8 cellular contexts compared by ENCODE assay signal in genomic region chr16:3611145-3611977, GRCh38. TPM values are rescaled to one million over a fixed set of nuclear protein-coding genes. Genes with fewer than 3 reads are reported as not detected.
DNase-seq lines count a peak whose midpoint lies in the region; ATAC-seq and FAIRE-seq lines count a peak whose summit lies in the region.

SLX4 (minus strand) TSS chr16:3611606; CDS start chr16:3608964, 2,642 bp downstream.

- H3K4ac ChIP-seq in mesenchymal stem cell (ENCODE audit: low read depth in 1 of 2, low read length in 2 of 2), result peak within 1 kb of the TSS; percentile 86 to 92

- peaks cover 28% of the 10 kb centered on the region for H3K79me1 ChIP-seq in mesenchymal stem cell (replicated peaks; ENCODE audit: low read length, poor library complexity, severe bottlenecking)

- peak within 1 kb of the TSS; percentile 58 for H2BK5ac ChIP-seq in mesenchymal stem cell (ENCODE audit: low read depth, low read length, poor library complexity, severe bottlenecking)

- peak within 1 kb of the TSS; percentile 26 for H2AK5ac ChIP-seq in mesenchymal stem cell (ENCODE audit: low read length, severe bottlenecking)

- ATAC-seq in GM21381 (IDR thresholded peaks at IDR 0.05; ENCODE audit: unreplicated experiment), result peak; percentile 85
- ATAC-seq in effector memory CD8-positive, alpha-beta T cell (replicated peaks), result peak; percentile 90

- H3K4me3 Mint-ChIP-seq in effector memory CD8-positive, alpha-beta T cell, result peak within 1 kb of the TSS; percentile 95 to 97

- POLR2A ChIA-PET in activated CD8-positive, alpha-beta memory T cell treated with anti-CD3 and anti-CD28 coated beads for 36 hours (lab: Charles Lee), result interaction anchor here (0.6 to 0.7 kb wide), 2 partner anchors 15 to 29 kb away, joined by 4 to 5 read pairs; no protein-coding TSS in a partner anchor

- H2AFZ ChIP-seq in mesenchymal stem cell (ENCODE audit: low read depth, low read length), result peak within 1 kb of the TSS; percentile 96

- H3K27ac ChIP-seq in mesenchymal stem cell (ENCODE audit: low read length, poor library complexity, severe bottlenecking), result peak within 1 kb of the TSS; percentile 78

- peak within 1 kb of the TSS in 1 of 2 experiments; percentile 90 for H3K14ac ChIP-seq in mesenchymal stem cell (ENCODE audit: low read length in 2 of 2)

- H3K27ac Mint-ChIP-seq in effector memory CD8-positive, alpha-beta T cell, result peak within 1 kb of the TSS; percentile 95 to 97

- peak within 1 kb of the TSS in 1 of 2 experiments; percentile 90 for H3K23ac ChIP-seq in mesenchymal stem cell (ENCODE audit: low read length in 2 of 2)

- peak within 1 kb of the TSS; percentile 20 for H4K8ac ChIP-seq in mesenchymal stem cell (ENCODE audit: low read length)

- peak within 1 kb of the TSS; percentile 99 to 100 for H3K4me3 ChIP-seq in mesenchymal stem cell (ENCODE audit: insufficient read depth in 1 of 2, low read depth in 1 of 2, low read length in 2 of 2)

- peaks cover 29 to 48% of the 10 kb centered on the region in 2 donors for H3K4me1 Mint-ChIP-seq in effector memory CD8-positive, alpha-beta T cell (ENCODE audit: low read depth in 2 of 2)

- CTCF ChIA-PET in activated CD8-positive, alpha-beta memory T cell treated with anti-CD3 and anti-CD28 coated beads for 36 hours (lab: Charles Lee), result interaction anchor here (1.1 kb wide), 2 partner anchors 16 to 44 kb away, joined by 4 to 6 read pairs; no protein-coding TSS in a partner anchor

- peaks cover 5% of the 10 kb centered on the region for H3K4me1 ChIP-seq in mesenchymal stem cell (ENCODE audit: control insufficient read depth, insufficient read depth, low read depth, low read length)

- H3K9me3 ChIP-seq in mesenchymal stem cell (ENCODE audit: control insufficient read depth, low read length), result no peaks in the 10 kb centered on the region

- peak within 1 kb of the TSS; percentile 97 for H3K9ac ChIP-seq in mesenchymal stem cell (ENCODE audit: low read length)

- no peaks in the 10 kb centered on the region for H3K27me3 ChIP-seq in mesenchymal stem cell (ENCODE audit: control insufficient read depth in 1 of 2, insufficient read depth in 1 of 2, low read length in 2 of 2)

- H3K36me3 ChIP-seq in mesenchymal stem cell (ENCODE audit: control insufficient read depth in 1 of 2, insufficient read depth in 2 of 2, low read depth in 1 of 2, low read length in 2 of 2), result peaks cover 2 to 14% of the 10 kb centered on the region in 2 experiments

- FAIRE-seq in HTR-8/SVneo (lab: Jason Lieb, UNC), result peak; percentile 16

- peak within 1 kb of the TSS; percentile 90 to 93 for H3K18ac ChIP-seq in mesenchymal stem cell (ENCODE audit: low read depth in 1 of 2, low read length in 2 of 2)

- H3K4me2 ChIP-seq in mesenchymal stem cell (ENCODE audit: low read length, poor library complexity, severe bottlenecking), result peak within 1 kb of the TSS; percentile 69

- DNase-seq in COLO829 (ENCODE audit: low spot score) (peak; percentile 99), HTR-8/SVneo (ENCODE audit: insufficient read length, low spot score) (peak; percentile 99), NOMO-1 treated with DMSO at 0.1 percent for 48 hours (lab: John Stamatoyannopoulos, UW; ENCODE audit: unreplicated experiment) (peak; percentile 89), mesenchymal stem cell (peak; percentile 84)
- DNase-seq in effector memory CD8-positive, alpha-beta T cell, result peak; percentile 88 to 93 (median 89)
- peak; percentile 83 for DNase-seq in stimulated activated CD8-positive, alpha-beta memory T cell treated with anti-CD3 and anti-CD28 coated beads, Interleukin-12 subunit alpha, Interleukin-12 subunit beta, amount 100 ng/mL, for 1 hour (ENCODE audit: low read depth)

- peaks cover 19% of the 10 kb centered on the region for H3K36me3 Mint-ChIP-seq in effector memory CD8-positive, alpha-beta T cell (ENCODE audit: insufficient read depth)

- no peaks in the 10 kb centered on the region for H3K9me3 Mint-ChIP-seq in effector memory CD8-positive, alpha-beta T cell

- WGBS in mesenchymal stem cell, result under 1% methylated on average over 83 of the region's 86 CpGs

- H2BK12ac ChIP-seq in mesenchymal stem cell (ENCODE audit: low read length in 2 of 2), result peak within 1 kb of the TSS in 1 of 2 experiments; percentile 47

- H4K91ac ChIP-seq in mesenchymal stem cell (ENCODE audit: low read length), result peak within 1 kb of the TSS; percentile 1

- H2BK15ac ChIP-seq in mesenchymal stem cell (ENCODE audit: low read depth, poor library complexity, severe bottlenecking), result peak within 1 kb of the TSS; percentile 98

- H2BK120ac ChIP-seq in mesenchymal stem cell (ENCODE audit: low read depth, low read length), result no peak within 1 kb of the TSS

- no peaks in the 10 kb centered on the region for H3K27me3 Mint-ChIP-seq in effector memory CD8-positive, alpha-beta T cell

RNA-seq across cellular contexts. Expression of gene SLX4, which starts in this region (rescaled TPM):
- total RNA-seq in activated CD8-positive, alpha-beta memory T cell treated with anti-CD3 and anti-CD28 coated beads for 36 hours, result 10 to 100 TPM; 11.5 to 12.5 TPM
- polyA plus RNA-seq in mesenchymal stem cell (2013, experiment 1 of 2), result 2.8 TPM
- polyA plus RNA-seq in mesenchymal stem cell (2013, experiment 2 of 2), result 2.5 TPM

Comparison
In these comparisons a context has a peak if more than half of its experiments do, and no peak if none do; other contexts are left out.
1. Peak in every context shown above with its lines: DNase-seq, ATAC-seq, H3K4me3 ChIP-seq and H3K27ac ChIP-seq.